ENCODE assay signal across 10 cellular contexts in genomic region chr4:3045500-3045850, GRCh38. TPM values are rescaled to one million over a fixed set of nuclear protein-coding genes. Genes with fewer than 3 reads are reported as not detected.
DNase-seq lines count a peak whose midpoint lies in the region; ATAC-seq and TF ChIP-seq lines count a peak whose summit lies in the region.
"Had no signal": no experiment of that assay in that cellular context is flagged by ENCODE, and none has a peak within 500 bp of the region (broad histone marks: within the 10 kb centered on the region; RNA-seq: fewer than 3 reads in every experiment).

No MANE protein-coding gene starts in this region.

- no peak overlapping the region for H3K27ac ChIP-seq in PC-3 (ENCODE audit: low read length)
- H3K27ac ChIP-seq: 22Rv1, SK-N-MC had no signal

- H3K9me3 ChIP-seq in PC-3 (ENCODE audit: low read length) = no peaks in the 10 kb centered on the region

- CTCF ChIA-PET in PC-3 (lab: Charles Lee) = no interaction called here

- H3K9ac ChIP-seq in PC-3 (ENCODE audit: low read length) = no peak overlapping the region

- H3K79me2 ChIP-seq in PC-3 (ENCODE audit: low read length) = peaks cover 3% of the 10 kb centered on the region; the same call in 1 of the 2 replicates

- no peaks in the 10 kb centered on the region for H3F3A ChIP-seq in PC-3 (ENCODE audit: low read length, unreplicated experiment)

- H3K4me1 ChIP-seq in PC-3 (ENCODE audit: insufficient read depth, low read length) = peaks cover 16% of the 10 kb centered on the region

- no peak overlapping the region for H3K4me3 ChIP-seq in PC-3 (ENCODE audit: low read length)
- H3K4me3 ChIP-seq: SK-N-MC had no signal

- H4K20me1 ChIP-seq in PC-3 (ENCODE audit: low read length) = no peaks in the 10 kb centered on the region

- DNase-seq in SKM-1 treated with dmso at 0.1 percent for 144 hours (lab: John Stamatoyannopoulos, UW; ENCODE audit: unreplicated experiment) (peak; percentile 7), SKM-1 (lab: John Stamatoyannopoulos, UW; ENCODE audit: unreplicated experiment) (no peak), immature natural killer cell (peak; percentile 92 to 96 (median 95)), PC-3 (no peak), occipital lobe (lab: John Stamatoyannopoulos, UW) (no peak), glomerular visceral epithelial cell (ENCODE audit: extremely low spot score) (no peak)
- DNase-seq in activated T-cell treated with anti-CD3 and anti-CD28 coated beads, Interleukin-2, amount 50 U/mL, for 72 hours = peak; percentile 72 to 83
- peak; percentile 63 to 66 for DNase-seq in stimulated activated CD8-positive, alpha-beta memory T cell treated with anti-CD3 and anti-CD28 coated beads, Interleukin-7, amount 100 ng/mL, for 4 hours (ENCODE audit: low read depth in 2 of 2)

- H3K36me3 ChIP-seq in PC-3 (ENCODE audit: low read depth, low read length) = no peaks in the 10 kb centered on the region

- POLR2A ChIA-PET in PC-3 (lab: Charles Lee; ENCODE audit: unreplicated experiment) = no interaction called here

- peak overlapping the region; percentile 75 to 82 for H3K4me3 Mint-ChIP-seq in activated T-cell treated with anti-CD3 and anti-CD28 coated beads, Interleukin-2, amount 50 U/mL, for 72 hours
- peak overlapping the region; percentile 73 to 89 (median 82) for H3K4me3 Mint-ChIP-seq in immature natural killer cell

- H3K27me3 ChIP-seq in PC-3 (ENCODE audit: low read length) = no peaks in the 10 kb centered on the region

- intact Hi-C loops in PC-3 (cut with micrococcal nuclease) = no loop called here

- ATAC-seq in activated T-cell treated with anti-CD3 and anti-CD28 coated beads, Interleukin-2, amount 50 U/mL, for 72 hours (replicated peaks in 1 of 2) = peak; percentile 30 to 58
- no peak for ATAC-seq in PC-3

- H3K36me3 Mint-ChIP-seq in activated T-cell treated with anti-CD3 and anti-CD28 coated beads, Interleukin-2, amount 50 U/mL, for 72 hours (ENCODE audit: insufficient read depth in 2 of 2) = peaks cover 5 to 6% of the 10 kb centered on the region in 2 donors
- peaks cover 0 to 4% (median 0%) of the 10 kb centered on the region in 3 donors for H3K36me3 Mint-ChIP-seq in immature natural killer cell

- peak overlapping the region; percentile 89 for H3K27ac Mint-ChIP-seq in activated T-cell treated with anti-CD3 and anti-CD28 coated beads, Interleukin-2, amount 50 U/mL, for 72 hours
- H3K27ac Mint-ChIP-seq in immature natural killer cell = peak overlapping the region; percentile 91 to 99 (median 98)

- no TSS peak for BruUV-seq in PC-3 (replicated peaks; lab: Mats Ljungman, UMichigan)

- no peaks in the 10 kb centered on the region for H3K9me2 ChIP-seq in PC-3 (replicated peaks; ENCODE audit: low read length)

- peaks cover 3 to 5% of the 10 kb centered on the region in 2 donors for H3K9me3 Mint-ChIP-seq in activated T-cell treated with anti-CD3 and anti-CD28 coated beads, Interleukin-2, amount 50 U/mL, for 72 hours
- H3K9me3 Mint-ChIP-seq in immature natural killer cell = no peaks in the 10 kb centered on the region

- H3K4me1 Mint-ChIP-seq in activated T-cell treated with anti-CD3 and anti-CD28 coated beads, Interleukin-2, amount 50 U/mL, for 72 hours (ENCODE audit: low read depth) = peaks cover 61% of the 10 kb centered on the region
- peaks cover 60 to 76% of the 10 kb centered on the region in 2 donors for H3K4me1 Mint-ChIP-seq in immature natural killer cell

- H2AFZ ChIP-seq in PC-3 (ENCODE audit: low read length) = no peak overlapping the region

- no peak overlapping the region for H3K4me2 ChIP-seq in PC-3 (ENCODE audit: low read length)

- TF ChIP-seq CTCF in PC-3 (conservative IDR thresholded peaks at IDR 0.05; ENCODE audit: low read depth, low read length) = no peak

- no peaks in the 10 kb centered on the region for H3K27me3 Mint-ChIP-seq in activated T-cell treated with anti-CD3 and anti-CD28 coated beads, Interleukin-2, amount 50 U/mL, for 72 hours (ENCODE audit: low read depth)
- peaks cover 14 to 30% (median 20%) of the 10 kb centered on the region in 3 donors for H3K27me3 Mint-ChIP-seq in immature natural killer cell (ENCODE audit: low read depth in 3 of 3)

RNA-seq across cellular contexts. Expression of gene HTT-AS, which starts 28.9 kb away (rescaled TPM):
- not detected for total RNA-seq in activated T-cell treated with anti-CD3 and anti-CD28 coated beads, Interleukin-2, amount 50 U/mL, for 72 hours
- not detected for polyA plus RNA-seq in immature natural killer cell
- total RNA-seq in PC-3 (2014; rRNA removed) (not detected in 2 replicates), occipital lobe (not detected)

RNA-seq across cellular contexts. Expression of gene HTT, which starts 29.0 kb away (rescaled TPM):
- total RNA-seq in activated T-cell treated with anti-CD3 and anti-CD28 coated beads, Interleukin-2, amount 50 U/mL, for 72 hours = 10 to 100 TPM; 88.0 to 97.9 TPM
- polyA plus RNA-seq in immature natural killer cell = 10 to 100 TPM in 1 of 3 donors, 1 to 10 TPM in 2; 5.3 to 16.9 (median 6.2) TPM
- total RNA-seq in PC-3 (2014; rRNA removed) (18.4 and 36.3 TPM in 2 replicates), occipital lobe (71.1 TPM)

Comparison
In these comparisons a context has a peak if more than half of its experiments do, and no peak if none do; other contexts are left out.
1. DNase-seq: peak in SKM-1 treated with dmso at 0.1 percent for 144 hours (single experiment), activated T-cell treated with anti-CD3 and anti-CD28 coated beads, Interleukin-2, amount 50 U/mL, for 72 hours (2 of 2), immature natural killer cell (3 of 3) and stimulated activated CD8-positive, alpha-beta memory T cell treated with anti-CD3 and anti-CD28 coated beads, Interleukin-7, amount 100 ng/mL, for 4 hours (2 of 2); none in SKM-1 (single experiment), PC-3 (single experiment), occipital lobe (single experiment) and glomerular visceral epithelial cell (single experiment).